In genomic region chr7:3482147-3482921, GRCh38 we compare ENCODE assay signal across 9 cellular contexts.
A peak's percentile ranks its signal among the peaks of the same experiment; 100 is the strongest.
DNase-seq lines count a peak whose midpoint lies in the region; ATAC-seq, FAIRE-seq and TF ChIP-seq lines count a peak whose summit lies in the region.
"Had no signal": no experiment of that assay in that cellular context is flagged by ENCODE, and none has a peak within 500 bp of the region (broad histone marks: within the 10 kb centered on the region; RNA-seq: fewer than 3 reads in every experiment).

No MANE protein-coding gene starts in this region.

- H3K4ac ChIP-seq in neuronal stem cell (ENCODE audit: low read length) = no peak overlapping the region

- no peaks in the 10 kb centered on the region for H3K27me3 ChIP-seq in colonic mucosa
- no peaks in the 10 kb centered on the region for H3K27me3 ChIP-seq in neuronal stem cell (ENCODE audit: control insufficient read depth in 3 of 3, insufficient read depth in 3 of 3, low read depth in 1 of 3, low read length in 3 of 3)

- ATAC-seq in HG03469 (IDR thresholded peaks at IDR 0.05; ENCODE audit: unreplicated experiment) = no peak

- H3K14ac ChIP-seq in neuronal stem cell (ENCODE audit: low read length) = no peak overlapping the region

- H2BK12ac ChIP-seq in neuronal stem cell (ENCODE audit: low read length) = no peak overlapping the region

- H2AFZ ChIP-seq in neuronal stem cell (ENCODE audit: low read length) = no peak overlapping the region

- H4K91ac ChIP-seq in neuronal stem cell (ENCODE audit: low read depth, low read length, poor library complexity) = no peak overlapping the region

- H3K18ac ChIP-seq in neuronal stem cell (ENCODE audit: low read length) = no peak overlapping the region

- TF ChIP-seq CTCF in GM13977 (IDR thresholded peaks at IDR 0.05; ENCODE audit: extremely low read depth, insufficient read depth, missing control alignments) = peak; percentile 41
- TF ChIP-seq CTCF in colonic mucosa (IDR thresholded peaks at IDR 0.05) = peak; percentile 41

- H3K27ac ChIP-seq in colonic mucosa = no peak overlapping the region
- no peak overlapping the region for H3K27ac ChIP-seq in neuronal stem cell (replicated peaks; ENCODE audit: low read length)

- H2AK5ac ChIP-seq in neuronal stem cell (ENCODE audit: low read depth, low read length) = no peak overlapping the region

- H3K9me3 ChIP-seq in colonic mucosa (no peaks in the 10 kb centered on the region), neuronal stem cell (replicated peaks in 1 of 2; ENCODE audit: control insufficient read depth in 2 of 2, insufficient read depth in 1 of 2, low read depth in 1 of 2, low read length in 2 of 2) (no peaks in the 10 kb centered on the region)

- H4K8ac ChIP-seq in neuronal stem cell (ENCODE audit: low read depth, low read length) = no peak overlapping the region

- H2BK5ac ChIP-seq in neuronal stem cell (ENCODE audit: low read length) = no peak overlapping the region

- H3K4me2 ChIP-seq in neuronal stem cell (ENCODE audit: insufficient read depth, low read length, poor library complexity, severe bottlenecking) = no peak overlapping the region

- H3K9ac ChIP-seq in colonic mucosa (ENCODE audit: low read depth in 2 of 2, low read length in 2 of 2) (no peak overlapping the region), neuronal stem cell (ENCODE audit: low read depth, low read length, poor library complexity) (no peak overlapping the region)

- no peak overlapping the region for H2BK120ac ChIP-seq in neuronal stem cell (ENCODE audit: low read depth, low read length)

- H3K4me3 ChIP-seq in colonic mucosa = no peak overlapping the region
- no peak overlapping the region for H3K4me3 ChIP-seq in neuronal stem cell (ENCODE audit: low read length in 2 of 2)

- H2BK15ac ChIP-seq in neuronal stem cell (ENCODE audit: low read length) = no peak overlapping the region

- intact Hi-C loops in colonic mucosa (cut with DNase I) = loop anchor here (5.0 to 10.0 kb wide), 2 partner anchors 110 to 232 kb away; no protein-coding TSS in a partner anchor

- no peaks in the 10 kb centered on the region for H3K79me1 ChIP-seq in neuronal stem cell (ENCODE audit: low read depth, low read length)

- H3K36me3 ChIP-seq in colonic mucosa (no peaks in the 10 kb centered on the region), neuronal stem cell (replicated peaks in 1 of 2; ENCODE audit: control insufficient read depth in 2 of 2, insufficient read depth in 2 of 2, low read length in 2 of 2) (no peaks in the 10 kb centered on the region)

- FAIRE-seq in GM12892 (lab: Jason Lieb, UNC) = no peak

- WGBS in neuronal stem cell (ENCODE audit: extremely low coverage in 2 of 2, insufficient read length in 2 of 2, insufficient replicate concordance in 1 of 2), 2 donors = no CpG with 5 or more reads among the region's 13 CpGs

- TF ChIP-seq POLR2A in GM12892 (IDR thresholded peaks at IDR 0.05; ENCODE audit: low read depth, low read length) = no peak

- H3K4me1 ChIP-seq in colonic mucosa (no peaks in the 10 kb centered on the region), neuronal stem cell (ENCODE audit: control insufficient read depth in 2 of 2, insufficient read depth in 1 of 2, low read depth in 1 of 2, low read length in 2 of 2) (no peaks in the 10 kb centered on the region)

- in situ Hi-C loops in GM13977 (cut with MboI; ENCODE audit: low pct_unique_long_range_greater_than_20kb, low sequenced_read_pairs, unreplicated experiment) = no loop called here

- no peak overlapping the region for H3K23ac ChIP-seq in neuronal stem cell (ENCODE audit: low read depth, low read length, poor library complexity)

- DNase-seq in GM13977 (ENCODE audit: low spot score) (no peak), NCI-H345 (lab: John Stamatoyannopoulos, UW) (peak; percentile 49), colonic mucosa (no peak), neuronal stem cell (ENCODE audit: low spot score) (peak; percentile 40), GM12892 (ENCODE audit: insufficient read length) (no peak)
- no peak for DNase-seq in stimulated activated CD4-positive, alpha-beta T cell treated with anti-CD3 and anti-CD28 coated beads, Interleukin-12 subunit alpha, Interleukin-12 subunit beta, amount 100 ng/mL, for 4 hours
- DNase-seq in activated CD4-positive, alpha-beta T cell treated with anti-CD3 and anti-CD28 coated beads for 4 hours = no peak
- DNase-seq: naive B cell had no signal

Comparison
In these comparisons a context has a peak if more than half of its experiments do, and no peak if none do; other contexts are left out.
1. DNase-seq: peak in NCI-H345 (single experiment) and neuronal stem cell (single experiment); none in GM13977 (single experiment), colonic mucosa (single experiment), stimulated activated CD4-positive, alpha-beta T cell treated with anti-CD3 and anti-CD28 coated beads, Interleukin-12 subunit alpha, Interleukin-12 subunit beta, amount 100 ng/mL, for 4 hours (single experiment), activated CD4-positive, alpha-beta T cell treated with anti-CD3 and anti-CD28 coated beads for 4 hours (0 of 2) and GM12892 (single experiment).